ENCODE assay signal across 8 cellular contexts in genomic region chr5:140400730-140401361, GRCh38. TPM values are rescaled to one million over a fixed set of nuclear protein-coding genes. Genes with fewer than 3 reads are reported as not detected.
DNase-seq lines count a peak whose midpoint lies in the region; ATAC-seq, FAIRE-seq and TF ChIP-seq lines count a peak whose summit lies in the region.

No MANE protein-coding gene starts in this region.

- H3K4me3 Mint-ChIP-seq in WTC11 (no peak overlapping the region), immature natural killer cell (no peak overlapping the region)

- H3K27me3 Mint-ChIP-seq in WTC11 (ENCODE audit: low read depth) = no peaks in the 10 kb centered on the region
- no peaks in the 10 kb centered on the region for H3K27me3 Mint-ChIP-seq in immature natural killer cell (ENCODE audit: low read depth in 3 of 3)

- ATAC-seq in HG03159 (IDR thresholded peaks at IDR 0.05; ENCODE audit: unreplicated experiment) (peak; percentile 68), WTC11 (peak; percentile 85)

- H3K27me3 ChIP-seq in bronchial epithelial cell (ENCODE audit: control insufficient read depth, insufficient read depth, low read length) (no peaks in the 10 kb centered on the region), small intestine (ENCODE audit: control insufficient read depth in 2 of 2, insufficient read depth in 2 of 2, low read length in 2 of 2) (no peaks in the 10 kb centered on the region)

- no peaks in the 10 kb centered on the region for H3K9me3 ChIP-seq in small intestine (ENCODE audit: control insufficient read depth, low read depth)

- no peak for TF ChIP-seq CTCF in WTC11 (IDR thresholded peaks at IDR 0.05)
- no peak for TF ChIP-seq CTCF in bronchial epithelial cell (IDR thresholded peaks at IDR 0.05; ENCODE audit: insufficient read depth, low read length, severe bottlenecking)

- H3K9me3 Mint-ChIP-seq in WTC11 (no peaks in the 10 kb centered on the region), immature natural killer cell (no peaks in the 10 kb centered on the region)

- CTCF ChIA-PET in WTC11 (lab: Charles Lee) = interaction anchor here (0.8 to 3.5 kb wide), 9 partner anchors 8 to 161 kb away, joined by 3 to 30 read pairs (median 4); partner anchors contain the start of genes EIF4EBP3 and HBEGF

- H3K4me1 ChIP-seq in small intestine (ENCODE audit: control insufficient read depth in 2 of 2, insufficient read depth in 1 of 2, low read depth in 1 of 2, low read length in 1 of 2) = peaks cover 0 to 6% of the 10 kb centered on the region in 2 donors

- H3K27ac Mint-ChIP-seq in WTC11 (peak overlapping the region; percentile 98), immature natural killer cell (peak overlapping the region in 2 of 6 donors; percentile 93)

- in situ Hi-C loops in GM18951 (cut with MboI; ENCODE audit: low sequenced_read_pairs, unreplicated experiment) = no loop called here

- FAIRE-seq in bronchial epithelial cell (lab: Jason Lieb, UNC) = no peak
- FAIRE-seq in small intestine (lab: Jason Lieb, UNC) = no peak

- POLR2A ChIA-PET in WTC11 (lab: Charles Lee) = interaction anchor here (0.5 to 2.7 kb wide), 8 partner anchors 18 to 268 kb away, joined by 3 to 20 read pairs (median 4); partner anchors contain the start of genes EIF4EBP3 and HBEGF

- peak; percentile 78 for TF ChIP-seq POLR2A in GM18951 (IDR thresholded peaks at IDR 0.05; ENCODE audit: extremely low read depth, insufficient read depth, insufficient read length)

- peaks cover 3% of the 10 kb centered on the region; the same call in 1 of the 2 replicates for H3K36me3 Mint-ChIP-seq in WTC11
- H3K36me3 Mint-ChIP-seq in immature natural killer cell = no peaks in the 10 kb centered on the region

- H3K4me1 Mint-ChIP-seq in WTC11 (peaks cover 39% of the 10 kb centered on the region), immature natural killer cell (peaks cover 32 to 40% of the 10 kb centered on the region in 2 donors)

- H3K4me3 ChIP-seq in bronchial epithelial cell (ENCODE audit: low read depth, low read length) (peak overlapping the region; percentile 73), small intestine (ENCODE audit: low read depth in 1 of 2, low read length in 2 of 2) (peak overlapping the region; percentile 77 to 83)

- WGBS in small intestine, 3 donors = 0 to 1% (median 0%) methylated on average over 39 to 54 of the region's 54 CpGs

- H3K36me3 ChIP-seq in bronchial epithelial cell (ENCODE audit: control insufficient read depth, insufficient read depth, low read length) (peaks cover 1% of the 10 kb centered on the region), small intestine (ENCODE audit: control insufficient read depth in 2 of 2, insufficient read depth in 2 of 2, low read length in 2 of 2) (no peaks in the 10 kb centered on the region)

- peak overlapping the region; percentile 92 to 96 for H3K27ac ChIP-seq in small intestine (ENCODE audit: low read depth in 1 of 2, low read length in 1 of 2)

- DNase-seq in AG08396 (ENCODE audit: low spot score) (peak; percentile 93), NCI-H2227 (lab: John Stamatoyannopoulos, UW; ENCODE audit: unreplicated experiment) (peak; percentile 92), WTC11 (ENCODE audit: low spot score) (peak; percentile 94), bronchial epithelial cell (ENCODE audit: low read depth) (peak; percentile 97), immature natural killer cell (peak; percentile 90 to 92 (median 92)), small intestine (peak; percentile 97)

TF ChIP-seq in WTC11, 78 proteins besides CTCF, POLR2A, EP300 and RAD21 (continues in another document):
- TF ChIP-seq TEAD1 (CRISPR knock-in tag; IDR thresholded peaks at IDR 0.05) (peak; percentile 80; the same call in 1 of the 2 replicates), RELA (CRISPR knock-in tag; IDR thresholded peaks at IDR 0.05; ENCODE audit: borderline replicate concordance) (peak; percentile 85; the same call in 1 of the 2 replicates), CREB1 (CRISPR knock-in tag; IDR thresholded peaks at IDR 0.05) (peak; percentile 65; the same call in 1 of the 2 replicates), SP1 (CRISPR knock-in tag; conservative IDR thresholded peaks at IDR 0.05) (peak; percentile 72), NR1H2 (CRISPR knock-in tag; IDR thresholded peaks at IDR 0.05) (no peak), ZNF138 (CRISPR knock-in tag; conservative IDR thresholded peaks at IDR 0.05) (no peak; the same call in 1 of the 2 replicates), JUN (CRISPR knock-in tag; IDR thresholded peaks at IDR 0.05) (peak; percentile 96), NR3C1 (CRISPR knock-in tag; conservative IDR thresholded peaks at IDR 0.05; ENCODE audit: low read depth) (no peak), ZNF532 (CRISPR knock-in tag; IDR thresholded peaks at IDR 0.05; ENCODE audit: borderline replicate concordance) (no peak), GRHL2 (CRISPR knock-in tag; IDR thresholded peaks at IDR 0.05; ENCODE audit: insufficient replicate concordance, severe bottlenecking) (no peak), AFF4 (CRISPR knock-in tag; IDR thresholded peaks at IDR 0.05; ENCODE audit: borderline replicate concordance) (peak; percentile 89; the same call in 1 of the 2 replicates), FOXJ3 (CRISPR knock-in tag; IDR thresholded peaks at IDR 0.05; ENCODE audit: borderline replicate concordance) (no peak), KAT7 (CRISPR knock-in tag; IDR thresholded peaks at IDR 0.05; ENCODE audit: borderline replicate concordance) (peak; percentile 74; the same call in 1 of the 2 replicates), EMX1 (CRISPR knock-in tag; IDR thresholded peaks at IDR 0.05) (no peak)

RNA-seq across cellular contexts. Expression of gene ANKHD1, which starts 0.8 kb away (rescaled TPM):
- total RNA-seq in WTC11 (2021) = 89.8 to 113 TPM (median 105 TPM) in 3 replicates
- 77.1 and 85.8 TPM in 2 replicates for total RNA-seq in bronchial epithelial cell
- polyA plus RNA-seq in immature natural killer cell = 10 to 100 TPM; 37.0 to 86.1 (median 62.7) TPM
- 10 to 100 TPM; 44.2 to 72.7 (median 51.2) TPM for polyA plus RNA-seq in small intestine

RNA-seq across cellular contexts. Expression of gene SLC4A9, which starts 40.9 kb away (rescaled TPM):
- total RNA-seq in WTC11 (2021) (0.37 to 0.76 TPM (median 0.50 TPM) in 3 replicates), bronchial epithelial cell (0.38 TPM in 1 of 2 replicates, not detected in the other)
- polyA plus RNA-seq in immature natural killer cell (not detected), small intestine (not detected)

RNA-seq across cellular contexts. Expression of gene HBEGF, which starts 54.4 kb away (rescaled TPM):
- 2.2 to 4.0 TPM (median 2.5 TPM) in 3 replicates for total RNA-seq in WTC11 (2021)
- total RNA-seq in bronchial epithelial cell = 23.8 and 76.6 TPM in 2 replicates
- 1 to 10 TPM in 1 of 3 donors, under 1 TPM in 1, not detected in 1; 0.80 to 2.2 TPM for polyA plus RNA-seq in immature natural killer cell
- 10 to 100 TPM; 10.3 to 18.1 (median 17.3) TPM for polyA plus RNA-seq in small intestine

Comparison
In these comparisons a context has a peak if more than half of its experiments do, and no peak if none do; other contexts are left out.
1. Peak in every context shown above with its lines: DNase-seq, ATAC-seq, H3K4me3 ChIP-seq and H3K27ac ChIP-seq.